In the genomic region with DNA sequence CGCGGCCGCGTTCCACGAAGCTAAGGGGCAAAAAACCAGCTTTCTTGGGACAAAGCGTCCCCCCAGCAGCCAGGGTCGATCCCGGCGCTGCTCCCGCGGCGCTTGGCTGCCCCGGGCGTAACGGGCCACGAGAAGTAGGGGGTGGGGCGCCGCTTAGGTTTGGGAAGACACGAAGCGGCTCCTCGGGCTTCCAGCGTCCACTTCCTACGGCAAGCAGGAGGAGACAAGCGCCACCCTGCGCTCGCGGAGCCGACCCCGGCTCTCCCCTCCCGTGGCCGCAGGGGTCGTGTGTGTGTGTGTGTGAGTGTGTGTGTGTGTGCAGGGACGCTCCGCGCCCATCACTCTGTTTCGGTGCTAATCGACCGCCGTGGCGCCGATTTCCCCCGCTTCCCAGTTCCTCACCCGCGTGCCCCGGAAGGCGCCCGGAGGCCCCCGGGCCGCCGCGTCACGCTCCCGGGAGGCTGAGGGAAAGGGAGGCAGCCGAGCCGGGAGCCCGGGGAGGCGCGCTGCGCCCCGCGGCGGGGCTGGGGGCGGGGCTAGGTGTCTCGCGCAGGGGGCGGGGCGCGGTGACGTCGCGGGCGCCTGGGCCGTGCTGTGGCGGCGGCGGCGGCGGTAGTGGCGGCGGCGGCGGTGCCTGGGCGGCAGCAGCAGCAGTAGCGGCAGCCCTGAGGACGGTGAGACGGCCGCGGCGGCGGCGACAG, we compare ENCODE assay signal across 8 cellular contexts. TPM values are rescaled to one million over a fixed set of nuclear protein-coding genes. Genes with fewer than 3 reads are reported as not detected.
DNase-seq lines count a peak whose midpoint lies in the region; ATAC-seq and TF ChIP-seq lines count a peak whose summit lies in the region.

A gene (plus strand): TSS at position 575 of the 701 bp plus-strand sequence. CDS start 36,681 bp downstream, outside the sequence.

- H3K4me3 Mint-ChIP-seq in activated naive CD8-positive, alpha-beta T cell treated with anti-CD3 and anti-CD28 coated beads, Interleukin-2, amount 50 U/mL, for 24 hours = peak within 1 kb of the TSS; percentile 96

- no peaks in the 10 kb centered on the region for H3K9me3 Mint-ChIP-seq in activated naive CD8-positive, alpha-beta T cell treated with anti-CD3 and anti-CD28 coated beads, Interleukin-2, amount 50 U/mL, for 24 hours

- H3K36me3 ChIP-seq in parathyroid adenoma (ENCODE audit: control insufficient read depth, insufficient read depth, low read length) (no peaks in the 10 kb centered on the region), thyroid gland (no peaks in the 10 kb centered on the region)

- intact Hi-C loops in Right ventricle myocardium superior (cut with DNase I) (loop anchor here (10.0 kb wide), 1 partner anchor 104 kb away; no protein-coding TSS in a partner anchor), thyroid gland (cut with DNase I) (no loop called here)

- TF ChIP-seq CTCF in parathyroid adenoma (IDR thresholded peaks at IDR 0.05) = no peak
- TF ChIP-seq CTCF in thyroid gland (IDR thresholded peaks at IDR 0.05) = peak in 2 of 6 experiments; percentile 4 to 9

- H3K4me3 ChIP-seq in parathyroid adenoma (ENCODE audit: low read depth, low read length) = peak within 1 kb of the TSS; percentile 86
- H3K4me3 ChIP-seq in thyroid gland (replicated peaks in 1 of 3) = peak within 1 kb of the TSS; percentile 45 to 91 (median 83)

- H3K9me3 ChIP-seq in parathyroid adenoma (ENCODE audit: control insufficient read depth, low read length) (no peaks in the 10 kb centered on the region), thyroid gland (no peaks in the 10 kb centered on the region)

- no peaks in the 10 kb centered on the region for H3K27me3 Mint-ChIP-seq in activated naive CD8-positive, alpha-beta T cell treated with anti-CD3 and anti-CD28 coated beads, Interleukin-2, amount 50 U/mL, for 24 hours

- ATAC-seq in activated naive CD8-positive, alpha-beta T cell treated with anti-CD3 and anti-CD28 coated beads, Interleukin-2, amount 50 U/mL, for 24 hours = peak; percentile 88
- peak; percentile 96 for ATAC-seq in Right ventricle myocardium superior (ENCODE audit: poor library complexity)

- H3K4me1 ChIP-seq in parathyroid adenoma (peaks cover 18% of the 10 kb centered on the region), thyroid gland (peaks cover 11 to 30% of the 10 kb centered on the region in 2 donors)

- peaks cover 3% of the 10 kb centered on the region for H3K36me3 Mint-ChIP-seq in activated naive CD8-positive, alpha-beta T cell treated with anti-CD3 and anti-CD28 coated beads, Interleukin-2, amount 50 U/mL, for 24 hours (ENCODE audit: low read depth)

- H3K4me1 Mint-ChIP-seq in activated naive CD8-positive, alpha-beta T cell treated with anti-CD3 and anti-CD28 coated beads, Interleukin-2, amount 50 U/mL, for 24 hours = peaks cover 39% of the 10 kb centered on the region

- peak within 1 kb of the TSS; percentile 90 for H3K4me2 ChIP-seq in parathyroid adenoma (ENCODE audit: low read length)

- peak; percentile 71 to 92 for TF ChIP-seq POLR2A in thyroid gland (IDR thresholded peaks at IDR 0.05)

- no peaks in the 10 kb centered on the region for H3K27me3 ChIP-seq in parathyroid adenoma (ENCODE audit: control insufficient read depth, insufficient read depth, low read length)
- no peaks in the 10 kb centered on the region for H3K27me3 ChIP-seq in thyroid gland

- H3K27ac ChIP-seq in parathyroid adenoma (peak within 1 kb of the TSS; percentile 98), thyroid gland (peak within 1 kb of the TSS; percentile 96 to 99 (median 98))

- peaks cover 13% of the 10 kb centered on the region for H3K79me2 ChIP-seq in parathyroid adenoma

- DNase-seq in GDM1 (lab: John Stamatoyannopoulos, UW) (peak; percentile 89), HCEC 1CT (peak; percentile 90), MV-4-11 (lab: John Stamatoyannopoulos, UW) (peak; percentile 74), T follicular helper cell (ENCODE audit: low read depth) (peak; percentile 78), Right ventricle myocardium superior (peak; percentile 94), thyroid gland (peak; percentile 91 to 93)
- peak; percentile 88 for DNase-seq in activated naive CD8-positive, alpha-beta T cell treated with anti-CD3 and anti-CD28 coated beads, Interleukin-2, amount 50 U/mL, for 24 hours

- H2AFZ ChIP-seq in parathyroid adenoma = peak within 1 kb of the TSS; percentile 99

- 0% methylated on average over 27 of the region's 91 CpGs; no CpG with 5 or more reads in 1 of the 2 donors for WGBS in thyroid gland, 2 donors

- peak within 1 kb of the TSS; percentile 91 for H3K27ac Mint-ChIP-seq in activated naive CD8-positive, alpha-beta T cell treated with anti-CD3 and anti-CD28 coated beads, Interleukin-2, amount 50 U/mL, for 24 hours

- H3K9ac ChIP-seq in parathyroid adenoma = peak within 1 kb of the TSS; percentile 93

RNA-seq across cellular contexts. Expression of the gene that starts here (rescaled TPM):
- total RNA-seq in Right ventricle myocardium superior = 46.6 TPM
- 10 to 100 TPM; 39.8 to 84.2 (median 75.8) TPM for total RNA-seq in thyroid gland

Comparison
In these comparisons a context has a peak if more than half of its experiments do, and no peak if none do; other contexts are left out.
1. Peak in every context shown above with its lines: DNase-seq, ATAC-seq, H3K4me3 ChIP-seq and H3K27ac ChIP-seq.